In the genomic region with DNA sequence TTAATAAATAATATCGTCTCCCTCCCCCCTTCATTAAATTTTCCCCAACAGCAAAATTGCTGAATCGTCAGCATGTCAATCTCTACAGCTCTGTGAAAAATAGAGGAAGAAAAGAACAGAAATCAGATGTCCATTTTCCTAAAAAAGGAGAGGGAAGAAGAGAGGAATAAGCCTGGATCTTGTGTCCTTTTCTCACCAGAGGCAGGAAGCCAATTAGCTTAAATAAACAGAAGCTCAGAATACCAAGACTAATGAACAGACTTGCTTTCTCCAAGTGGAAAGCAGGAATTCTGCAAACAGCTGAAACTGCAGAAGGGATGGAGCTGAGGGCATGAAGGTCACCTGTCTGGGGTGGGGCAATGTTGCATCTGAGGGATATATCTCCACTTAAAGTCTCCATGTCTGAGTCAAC, we compare ENCODE assay signal across 16 cellular contexts.
DNase-seq lines count a peak whose midpoint lies in the region; ATAC-seq and TF ChIP-seq lines count a peak whose summit lies in the region.
"Had no signal": no experiment of that assay in that cellular context is flagged by ENCODE, and none has a peak within 500 bp of the region (broad histone marks: within the 10 kb centered on the region; RNA-seq: fewer than 3 reads in every experiment).

No MANE protein-coding gene starts in this region.

- H3K9ac ChIP-seq in mucosa of rectum (ENCODE audit: low read depth in 1 of 2, low read length in 2 of 2) = no peak overlapping the region

- H3K27ac ChIP-seq in epithelial cell of prostate = peak overlapping the region; percentile 96
- no peak overlapping the region for H3K27ac ChIP-seq in mucosa of rectum (ENCODE audit: low read depth in 2 of 2, low read length in 2 of 2)
- H3K27ac ChIP-seq in effector memory CD4-positive, alpha-beta T cell (ENCODE audit: insufficient read depth, low read length, poor library complexity, severe bottlenecking) = no peak overlapping the region
- H3K27ac ChIP-seq: adrenal gland, psoas muscle, thyroid gland had no signal

- in situ Hi-C loops in Caki2 (cut with HindIII; ENCODE audit: low pct_unique_long_range_greater_than_20kb, low sequenced_read_pairs) = no loop called here

- DNase-seq in Caki2 (ENCODE audit: low read depth) (peak; percentile 74), NCI-H446 treated with DMSO at 0.1 percent for 48 hours (lab: John Stamatoyannopoulos, UW) (peak; percentile 19), epithelial cell of prostate (ENCODE audit: low read depth, low spot score) (no peak), GM20000 (ENCODE audit: low spot score) (no peak)
- DNase-seq in effector memory CD4-positive, alpha-beta T cell = no peak
- DNase-seq: activated CD4-positive, CD25-positive, alpha-beta regulatory T cell treated with anti-CD3 and anti-CD28 coated beads, Interleukin-2, amount 50 U/mL, for 72 hours; activated T-cell treated with anti-CD3 and anti-CD28 coated beads for 4 hours; adrenal gland; hypothalamus; NCI-H1436; NCI-H748 treated with DMSO at 0.1 percent for 48 hours; psoas muscle had no signal

- no peaks in the 10 kb centered on the region for H3K27me3 ChIP-seq in mucosa of rectum (ENCODE audit: control insufficient read depth in 2 of 2, insufficient read depth in 2 of 2, low read length in 2 of 2)
- H3K27me3 ChIP-seq in effector memory CD4-positive, alpha-beta T cell (replicated peaks; ENCODE audit: control insufficient read depth, insufficient read depth, low read length, poor library complexity, severe bottlenecking) = no peaks in the 10 kb centered on the region
- H3K27me3 ChIP-seq: adrenal gland, thyroid gland had no signal

- TF ChIP-seq CTCF in GM20000 (IDR thresholded peaks at IDR 0.05; ENCODE audit: extremely low read depth, missing control alignments) = no peak

- no peak for ATAC-seq in GM18502 (IDR thresholded peaks at IDR 0.05; ENCODE audit: poor library complexity, unreplicated experiment)
- ATAC-seq in GM21515 (IDR thresholded peaks at IDR 0.05; ENCODE audit: unreplicated experiment) = no peak
- ATAC-seq: psoas muscle had no signal

- no peaks in the 10 kb centered on the region for H3K36me3 ChIP-seq in mucosa of rectum (ENCODE audit: control insufficient read depth in 2 of 2, insufficient read depth in 2 of 2, low read length in 2 of 2)
- H3K36me3 ChIP-seq in effector memory CD4-positive, alpha-beta T cell (ENCODE audit: control insufficient read depth, insufficient read depth, low read length) = no peaks in the 10 kb centered on the region
- H3K36me3 ChIP-seq: adrenal gland, thyroid gland had no signal

- peak overlapping the region; percentile 14 to 25 for H3K4me3 ChIP-seq in mucosa of rectum (ENCODE audit: low read length in 2 of 2)
- no peak overlapping the region for H3K4me3 ChIP-seq in effector memory CD4-positive, alpha-beta T cell (ENCODE audit: insufficient read depth, low read depth, low read length, poor library complexity, severe bottlenecking)
- H3K4me3 ChIP-seq: psoas muscle, thyroid gland had no signal

- no peaks in the 10 kb centered on the region for H3K9me3 ChIP-seq in mucosa of rectum (ENCODE audit: control insufficient read depth in 2 of 2, low read length in 2 of 2)
- H3K9me3 ChIP-seq in effector memory CD4-positive, alpha-beta T cell (ENCODE audit: control insufficient read depth, low read length) = peaks cover 3% of the 10 kb centered on the region
- H3K9me3 ChIP-seq: adrenal gland, thyroid gland had no signal

- peaks cover 2 to 11% of the 10 kb centered on the region in 2 donors for H3K4me1 ChIP-seq in mucosa of rectum (ENCODE audit: control insufficient read depth in 2 of 2, insufficient read depth in 2 of 2, low read length in 2 of 2)
- no peaks in the 10 kb centered on the region for H3K4me1 ChIP-seq in effector memory CD4-positive, alpha-beta T cell (ENCODE audit: control insufficient read depth, insufficient read depth, low read length, poor library complexity, severe bottlenecking)
- H3K4me1 ChIP-seq: adrenal gland, psoas muscle had no signal

Comparison
In these comparisons a context has a peak if more than half of its experiments do, and no peak if none do; other contexts are left out.
1. DNase-seq: peak in Caki2 (single experiment) and NCI-H446 treated with DMSO at 0.1 percent for 48 hours (single experiment); none in epithelial cell of prostate (single experiment), effector memory CD4-positive, alpha-beta T cell (0 of 3) and GM20000 (single experiment).